21 cellular contexts compared by ENCODE assay signal in genomic region chr12:15722951-15723350, GRCh38.
"Had no signal": no experiment of that assay in that cellular context is flagged by ENCODE, and none has a peak within 500 bp of the region (broad histone marks: within the 10 kb centered on the region; RNA-seq: fewer than 3 reads in every experiment).

No MANE protein-coding gene starts in this region.

- H3K27ac ChIP-seq: RWPE1 had no signal

- H3K9me3 ChIP-seq: SK-N-SH had no signal

- DNase-seq: Karpas-422, KG1, MM.1S, NCI-H1092 treated with DMSO at 0.1 percent for 48 hours, NCI-H1436, NCI-H187, NCI-H2029, NCI-H2081 treated with DMSO at 0.1 percent for 48 hours, NCI-H2171, NCI-H226, NCI-H446, NCI-H510A, NCI-H524 treated with DMSO at 0.1 percent for 48 hours, NCI-H69, NCI-H774, PC-3, SHP77, SK-N-SH, SW 1271 had no signal

- ATAC-seq: Panc1, PC-3 had no signal
